In genomic region chr16:87235810-87236515, GRCh38 we compare ENCODE assay signal across 14 cellular contexts.
DNase-seq lines count a peak whose midpoint lies in the region; ATAC-seq and TF ChIP-seq lines count a peak whose summit lies in the region.
"Had no signal": no experiment of that assay in that cellular context is flagged by ENCODE, and none has a peak within 500 bp of the region (broad histone marks: within the 10 kb centered on the region; RNA-seq: fewer than 3 reads in every experiment).

No MANE protein-coding gene starts in this region.

- no peak for TF ChIP-seq RAD21 in IMR-90 (IDR thresholded peaks at IDR 0.05; ENCODE audit: low read length)

- no peaks in the 10 kb centered on the region for H4K20me1 ChIP-seq in IMR-90 (ENCODE audit: insufficient read depth, low read length)

- no peaks in the 10 kb centered on the region for H3K36me3 Mint-ChIP-seq in activated CD8-positive, alpha-beta T cell treated with anti-CD3 and anti-CD28 coated beads for 36 hours (ENCODE audit: low read depth)
- no peaks in the 10 kb centered on the region for H3K36me3 Mint-ChIP-seq in neural crest cell (ENCODE audit: low read depth)

- no peak for ATAC-seq in IMR-90 (ENCODE audit: low read depth)
- peak; percentile 30 for ATAC-seq in activated CD8-positive, alpha-beta T cell treated with anti-CD3 and anti-CD28 coated beads for 36 hours

- H2AK9ac ChIP-seq in IMR-90 (replicated peaks; ENCODE audit: low read depth, low read length, poor library complexity), result no peak overlapping the region

- no peak overlapping the region for H3K56ac ChIP-seq in IMR-90 (ENCODE audit: extremely low read depth, insufficient read depth, low read length)

- no peak for TF ChIP-seq POLR2A in IMR-90 (IDR thresholded peaks at IDR 0.05; ENCODE audit: low read depth, low read length)

- no peak overlapping the region for H3K4me2 ChIP-seq in IMR-90 (ENCODE audit: low read depth, low read length)
- H3K4me2 ChIP-seq: KMS-11 had no signal

- no TSS peak for BruUV-seq in IMR-90 (replicated peaks; lab: Mats Ljungman, UMichigan)

- in situ Hi-C loops in IMR-90 (cut with MboI; ENCODE audit: low sequenced_read_pairs), result no loop called here

- H3K36me3 ChIP-seq in IMR-90 (ENCODE audit: control insufficient read depth, insufficient read depth, low read length), result no peaks in the 10 kb centered on the region
- H3K36me3 ChIP-seq: uterus had no signal

- no peaks in the 10 kb centered on the region for H3K79me1 ChIP-seq in IMR-90 (ENCODE audit: low read depth in 1 of 2, low read length in 2 of 2)

- H3K18ac ChIP-seq in IMR-90 (ENCODE audit: low read depth, low read length), result no peak overlapping the region

- 77% methylated on average over 5 of the region's 15 CpGs; no CpG with 5 or more reads in 1 of the 2 experiments for WGBS in IMR-90 (ENCODE audit: extremely low coverage in 2 of 2, insufficient read length in 1 of 2), 2 experiments

- no peak overlapping the region for H3K27ac ChIP-seq in IMR-90 (ENCODE audit: insufficient read depth, low read length)
- H3K27ac ChIP-seq: KMS-11, uterus had no signal

- peak; percentile 35 for DNase-seq in GM10266 (ENCODE audit: extremely low spot score)
- DNase-seq in IMR-90, result no peak
- peak; percentile 29 for DNase-seq in activated CD8-positive, alpha-beta T cell treated with anti-CD3 and anti-CD28 coated beads for 36 hours
- no peak for DNase-seq in neural crest cell (ENCODE audit: low read depth, low spot score)
- no peak for DNase-seq in cerebellum (ENCODE audit: low spot score)
- DNase-seq in T-helper 9 cell, result no peak
- DNase-seq in amniotic stem cell (lab: John Stamatoyannopoulos, UW), result no peak
- DNase-seq in NCI-H2196 (lab: John Stamatoyannopoulos, UW; ENCODE audit: unreplicated experiment), result no peak
- DNase-seq: activated CD4-positive, CD25-positive, alpha-beta regulatory T cell treated with anti-CD3 and anti-CD28 coated beads, Interleukin-2, amount 50 U/mL, for 72 hours; head of caudate nucleus; NCI-H226; SHP77 treated with DMSO at 0.1 percent for 48 hours; uterus had no signal

- H4K8ac ChIP-seq in IMR-90 (ENCODE audit: low read depth in 2 of 2, low read length in 2 of 2), result no peak overlapping the region

- peaks cover 12% of the 10 kb centered on the region for H3K27me3 Mint-ChIP-seq in activated CD8-positive, alpha-beta T cell treated with anti-CD3 and anti-CD28 coated beads for 36 hours
- no peaks in the 10 kb centered on the region for H3K27me3 Mint-ChIP-seq in neural crest cell (ENCODE audit: low read depth)

- H3K4me1 Mint-ChIP-seq in activated CD8-positive, alpha-beta T cell treated with anti-CD3 and anti-CD28 coated beads for 36 hours (ENCODE audit: low read depth), result peaks cover 12% of the 10 kb centered on the region
- H3K4me1 Mint-ChIP-seq in neural crest cell, result no peaks in the 10 kb centered on the region

- no peak for TF ChIP-seq CTCF in GM10266 (IDR thresholded peaks at IDR 0.05; ENCODE audit: control insufficient read depth, insufficient read depth, low read depth, missing control alignments)
- no peak for TF ChIP-seq CTCF in IMR-90 (conservative IDR thresholded peaks at IDR 0.05; ENCODE audit: low read depth, low read length)
- no peak for TF ChIP-seq CTCF in activated CD8-positive, alpha-beta T cell treated with anti-CD3 and anti-CD28 coated beads for 36 hours (IDR thresholded peaks at IDR 0.05)
- peak; percentile 24 for TF ChIP-seq CTCF in neural crest cell (conservative IDR thresholded peaks at IDR 0.05)

- intact Hi-C loops in IMR-90 (cut with micrococcal nuclease), result no loop called here
- intact Hi-C loops in activated CD8-positive, alpha-beta T cell treated with anti-CD3 and anti-CD28 coated beads for 36 hours (cut with micrococcal nuclease), result no loop called here

- no peak overlapping the region for H3K23ac ChIP-seq in IMR-90 (ENCODE audit: low read depth, low read length)

- H3K9me3 Mint-ChIP-seq in activated CD8-positive, alpha-beta T cell treated with anti-CD3 and anti-CD28 coated beads for 36 hours, result no peaks in the 10 kb centered on the region
- H3K9me3 Mint-ChIP-seq in neural crest cell, result no peaks in the 10 kb centered on the region

- no peaks in the 10 kb centered on the region for H3K4me1 ChIP-seq in IMR-90 (ENCODE audit: control insufficient read depth, insufficient read depth, low read length)
- H3K4me1 ChIP-seq: uterus had no signal

- no peak overlapping the region for H2BK120ac ChIP-seq in IMR-90 (ENCODE audit: low read depth, low read length)

- no peak overlapping the region for H2BK15ac ChIP-seq in IMR-90 (ENCODE audit: low read depth, low read length)

- no peak overlapping the region for H3K4ac ChIP-seq in IMR-90 (ENCODE audit: low read depth, low read length)

- H2AFZ ChIP-seq in IMR-90 (replicated peaks; ENCODE audit: low read length, poor library complexity), result no peak overlapping the region

- no peak overlapping the region for H4K5ac ChIP-seq in IMR-90 (ENCODE audit: low read depth, low read length)

- H3K4me3 ChIP-seq in IMR-90 (ENCODE audit: insufficient read depth, low read depth, low read length), result no peak overlapping the region
- H3K4me3 ChIP-seq: uterus had no signal

- 0 out of 2 replicates have a peak overlapping the region, but pooled peaks have one; percentile 56 for H2AK5ac ChIP-seq in IMR-90 (ENCODE audit: low read depth, low read length)

- dilution Hi-C loops in IMR-90 (cut with HindIII; ENCODE audit: low sequenced_read_pairs, unreplicated experiment), result no loop called here

- H3K9me1 ChIP-seq in IMR-90 (ENCODE audit: insufficient read depth, low read length), result no peaks in the 10 kb centered on the region

- no peak overlapping the region for H4K91ac ChIP-seq in IMR-90 (ENCODE audit: insufficient read depth, low read depth, low read length)

- H3K9me3 ChIP-seq in IMR-90 (ENCODE audit: control insufficient read depth, insufficient read depth, low read length), result peaks cover 6% of the 10 kb centered on the region
- H3K9me3 ChIP-seq: uterus had no signal

- no peak overlapping the region for H2BK20ac ChIP-seq in IMR-90 (ENCODE audit: low read depth, low read length)

- H3K4me3 Mint-ChIP-seq in activated CD8-positive, alpha-beta T cell treated with anti-CD3 and anti-CD28 coated beads for 36 hours, result no peak overlapping the region
- H3K4me3 Mint-ChIP-seq in neural crest cell, result no peak overlapping the region

- POLR2A ChIA-PET in IMR-90 (lab: Charles Lee; ENCODE audit: unreplicated experiment), result no interaction called here
- POLR2A ChIA-PET in activated CD8-positive, alpha-beta T cell treated with anti-CD3 and anti-CD28 coated beads for 36 hours (lab: Charles Lee), result no interaction called here

- H3K14ac ChIP-seq in IMR-90 (replicated peaks; ENCODE audit: low read depth, low read length), result no peak overlapping the region

- H2BK5ac ChIP-seq in IMR-90 (ENCODE audit: low read depth, low read length, poor library complexity, severe bottlenecking), result no peak overlapping the region

- CTCF ChIA-PET in IMR-90 (lab: Yijun Ruan, JAX), result no interaction called here
- CTCF ChIA-PET in activated CD8-positive, alpha-beta T cell treated with anti-CD3 and anti-CD28 coated beads for 36 hours (lab: Charles Lee), result interaction anchor here (0.8 kb wide), 1 partner anchor 33 kb away, joined by 3 read pairs; no protein-coding TSS in a partner anchor

- H3K9ac ChIP-seq in IMR-90 (ENCODE audit: low read depth, low read length), result no peak overlapping the region
- H3K9ac ChIP-seq: KMS-11 had no signal

- H3K27me3 ChIP-seq in IMR-90 (ENCODE audit: control insufficient read depth, insufficient read depth, low read length), result peaks cover 21% of the 10 kb centered on the region
- H3K27me3 ChIP-seq: uterus had no signal

- H3K27ac Mint-ChIP-seq in activated CD8-positive, alpha-beta T cell treated with anti-CD3 and anti-CD28 coated beads for 36 hours, result no peak overlapping the region
- no peak overlapping the region for H3K27ac Mint-ChIP-seq in neural crest cell (ENCODE audit: unreplicated experiment)

TF ChIP-seq in IMR-90, 13 proteins besides CTCF, POLR2A, EP300 and RAD21:
- TF ChIP-seq SMC3 (IDR thresholded peaks at IDR 0.05; ENCODE audit: low read depth, low read length) (no peak), NFE2L2 (IDR thresholded peaks at IDR 0.05; ENCODE audit: low read depth, low read length) (no peak), ELK1 (IDR thresholded peaks at IDR 0.05; ENCODE audit: borderline replicate concordance, low read depth, low read length) (no peak), FOS (IDR thresholded peaks at IDR 0.05; ENCODE audit: low read depth, low read length) (no peak), MXI1 (IDR thresholded peaks at IDR 0.05; ENCODE audit: borderline replicate concordance, low read depth, low read length) (no peak), CHD1 (IDR thresholded peaks at IDR 0.05; ENCODE audit: low read depth, low read length) (no peak), MAZ (IDR thresholded peaks at IDR 0.05; ENCODE audit: borderline replicate concordance, low read depth, low read length) (no peak), CEBPB (IDR thresholded peaks at IDR 0.05; ENCODE audit: low read depth, low read length) (no peak), USF2 (IDR thresholded peaks at IDR 0.05; ENCODE audit: low read depth, low read length) (no peak), BHLHE40 (IDR thresholded peaks at IDR 0.05; ENCODE audit: low read depth, low read length) (no peak)

Comparison
In these comparisons a context has a peak if more than half of its experiments do, and no peak if none do; other contexts are left out.
1. DNase-seq: peak in GM10266 (single experiment) and activated CD8-positive, alpha-beta T cell treated with anti-CD3 and anti-CD28 coated beads for 36 hours (single experiment); none in IMR-90 (single experiment), neural crest cell (single experiment), cerebellum (single experiment), T-helper 9 cell (single experiment), amniotic stem cell (single experiment) and NCI-H2196 (single experiment).